ENCODE assay signal across 10 cellular contexts in the genomic region with DNA sequence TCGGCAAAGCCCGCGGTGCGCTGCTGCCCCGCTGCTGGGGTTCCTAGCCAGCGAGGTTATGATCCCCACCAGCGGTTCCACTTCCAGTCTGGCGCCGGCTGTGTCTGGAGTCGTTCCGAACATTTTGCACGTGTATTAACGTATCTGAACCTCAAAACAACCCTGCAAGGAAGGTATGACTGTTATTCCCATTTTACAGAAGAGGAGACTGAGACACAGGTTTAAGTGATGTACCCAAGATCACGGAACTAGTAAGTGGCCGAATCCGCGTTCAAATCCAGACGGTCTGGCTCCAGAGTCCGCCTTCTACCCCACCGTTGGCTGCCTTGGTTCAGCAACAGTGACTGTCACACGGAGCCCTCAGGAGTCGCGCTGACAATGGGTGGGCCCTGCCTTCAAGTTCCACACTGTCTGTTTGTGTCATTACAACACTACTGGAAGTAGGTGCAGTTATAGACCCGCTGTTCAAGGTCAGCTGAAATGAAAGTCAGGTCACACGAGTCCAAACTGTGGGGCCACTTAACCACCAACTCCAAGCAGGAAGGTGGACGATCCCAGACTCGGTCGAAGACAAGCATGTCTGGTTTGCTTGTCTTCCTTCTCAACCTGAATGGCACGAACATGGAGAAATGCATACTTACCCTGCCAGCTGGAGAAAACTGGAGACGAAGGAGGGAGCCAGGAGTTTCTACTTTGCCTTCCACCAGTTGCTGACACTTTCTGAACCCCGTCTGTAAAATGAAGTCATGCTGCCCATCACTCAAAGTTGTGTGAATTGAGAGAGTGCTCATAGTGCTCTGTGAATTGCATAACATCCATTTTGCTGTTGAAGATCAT. TPM values are rescaled to one million over a fixed set of nuclear protein-coding genes. Genes with fewer than 3 reads are reported as not detected.
DNase-seq lines count a peak whose midpoint lies in the region; ATAC-seq, FAIRE-seq and TF ChIP-seq lines count a peak whose summit lies in the region.
"Had no signal": no experiment of that assay in that cellular context is flagged by ENCODE, and none has a peak within 500 bp of the region (broad histone marks: within the 10 kb centered on the region; RNA-seq: fewer than 3 reads in every experiment).

No MANE protein-coding gene starts in this region.

- no peak for FAIRE-seq in small intestine (lab: Jason Lieb, UNC)

- CTCF ChIA-PET in WTC11 (lab: Charles Lee), result interaction anchor here (2.0 kb wide), 1 partner anchor 13 kb away, joined by 8 read pairs; no protein-coding TSS in a partner anchor

- peaks cover 14% of the 10 kb centered on the region for H3K36me3 Mint-ChIP-seq in WTC11

- no peaks in the 10 kb centered on the region for H3K27me3 ChIP-seq in right atrium auricular region
- no peaks in the 10 kb centered on the region for H3K27me3 ChIP-seq in small intestine (ENCODE audit: control insufficient read depth in 2 of 2, insufficient read depth in 2 of 2, low read length in 2 of 2)

- 7 to 17% (median 13%) methylated on average over 31 of the region's 31 CpGs for WGBS in small intestine, 3 donors

- peak overlapping the region; percentile 73 for H3K4me3 Mint-ChIP-seq in WTC11

- peaks cover 22% of the 10 kb centered on the region for H3K36me3 ChIP-seq in right atrium auricular region
- peaks cover under 1 to 3% of the 10 kb centered on the region in 2 donors for H3K36me3 ChIP-seq in small intestine (ENCODE audit: control insufficient read depth in 2 of 2, insufficient read depth in 2 of 2, low read length in 2 of 2)

- H3K27ac ChIP-seq in right atrium auricular region (peak overlapping the region; percentile 91 to 95), small intestine (ENCODE audit: low read depth in 1 of 2, low read length in 1 of 2) (peak overlapping the region in 1 of 2 donors; percentile 55)

- ATAC-seq in WTC11, result no peak
- ATAC-seq in GM19035 (IDR thresholded peaks at IDR 0.05; ENCODE audit: unreplicated experiment), result no peak
- ATAC-seq in esophagus mucosa, result no peak
- no peak for ATAC-seq in HG03025 (IDR thresholded peaks at IDR 0.05; ENCODE audit: low FRiP score, unreplicated experiment)
- no peak for ATAC-seq in HG03139 (IDR thresholded peaks at IDR 0.05; ENCODE audit: unreplicated experiment)

- H3K4me3 ChIP-seq in HFF-Myc (replicated peaks; ENCODE audit: low read depth, low read length), result peak overlapping the region; percentile 94
- H3K4me3 ChIP-seq in right atrium auricular region, result peak overlapping the region; percentile 72 to 82
- H3K4me3 ChIP-seq in small intestine (ENCODE audit: low read depth in 1 of 2, low read length in 2 of 2), result peak overlapping the region; percentile 60 to 72

- H3K9me3 ChIP-seq in right atrium auricular region (no peaks in the 10 kb centered on the region), small intestine (ENCODE audit: control insufficient read depth, low read depth) (no peaks in the 10 kb centered on the region)

- TF ChIP-seq CTCF in HFF-Myc (IDR thresholded peaks at IDR 0.05; ENCODE audit: low read depth, low read length, missing control alignments), result no peak
- no peak for TF ChIP-seq CTCF in WTC11 (IDR thresholded peaks at IDR 0.05)
- TF ChIP-seq CTCF in right atrium auricular region (IDR thresholded peaks at IDR 0.05), result no peak

- H3K27ac Mint-ChIP-seq in WTC11, result peak overlapping the region; percentile 54; the same call in 1 of the 2 replicates

- DNase-seq in HFF-Myc (ENCODE audit: extremely low read depth, low read depth), result no peak
- no peak for DNase-seq in WTC11 (ENCODE audit: low spot score)
- DNase-seq in right atrium auricular region (ENCODE audit: low spot score), result no peak
- DNase-seq in small intestine, result peak; percentile 47

- peaks cover 56% of the 10 kb centered on the region for H3K4me1 Mint-ChIP-seq in WTC11

- peaks cover 0 to 29% of the 10 kb centered on the region in 2 donors for H3K4me1 ChIP-seq in right atrium auricular region
- no peaks in the 10 kb centered on the region for H3K4me1 ChIP-seq in small intestine (ENCODE audit: control insufficient read depth in 2 of 2, insufficient read depth in 1 of 2, low read depth in 1 of 2, low read length in 1 of 2)

- H3K9me3 Mint-ChIP-seq in WTC11, result no peaks in the 10 kb centered on the region

- POLR2A ChIA-PET in WTC11 (lab: Charles Lee), result no interaction called here

- peaks cover 6% of the 10 kb centered on the region for H3K27me3 Mint-ChIP-seq in WTC11 (ENCODE audit: low read depth)

TF ChIP-seq in WTC11, 78 proteins besides CTCF, POLR2A, EP300 and RAD21:
- TF ChIP-seq RORB (CRISPR knock-in tag; IDR thresholded peaks at IDR 0.05), result no peak
- TF ChIP-seq GABPB1 (CRISPR knock-in tag; IDR thresholded peaks at IDR 0.05), result peak; percentile 38; the same call in 1 of the 2 replicates
- peak; percentile 97 for TF ChIP-seq GTF2I (CRISPR knock-in tag; conservative IDR thresholded peaks at IDR 0.05)
- TF ChIP-seq ZNF219 (CRISPR knock-in tag; IDR thresholded peaks at IDR 0.05; ENCODE audit: borderline replicate concordance), result no peak

RNA-seq across cellular contexts. Expression of a gene that starts 0.8 kb away (rescaled TPM):
- 23.0 to 25.7 TPM (median 24.5 TPM) in 3 replicates for total RNA-seq in WTC11 (2021)
- total RNA-seq in right atrium auricular region, result 10 to 100 TPM; 41.8 to 65.4 TPM
- 10 to 100 TPM; 30.3 to 33.2 (median 31.5) TPM for polyA plus RNA-seq in small intestine
- total RNA-seq in esophagus mucosa, result 34.7 TPM

RNA-seq across cellular contexts. Expression of a gene that starts 21.8 kb away (rescaled TPM):
- 0.14 to 0.20 TPM (median 0.16 TPM) in 3 replicates for total RNA-seq in WTC11 (2021)
- not detected for total RNA-seq in right atrium auricular region
- polyA plus RNA-seq in small intestine, result not detected
- not detected for total RNA-seq in esophagus mucosa
- total RNA-seq: M059J, renal cortical epithelial cell had no signal

RNA-seq across cellular contexts. Expression of a gene that starts 43.7 kb away (rescaled TPM):
- total RNA-seq in WTC11 (2021) (3.8 to 5.8 TPM (median 4.6 TPM) in 3 replicates), right atrium auricular region (1 to 10 TPM; 4.9 to 8.0 TPM), esophagus mucosa (not detected)
- under 1 TPM in 1 of 3 donors, not detected in 2; 0.21 TPM for polyA plus RNA-seq in small intestine
- total RNA-seq: M059J, renal cortical epithelial cell had no signal
